Comparison of ENCODE assay signal across 2 cellular contexts in the genomic region with DNA sequence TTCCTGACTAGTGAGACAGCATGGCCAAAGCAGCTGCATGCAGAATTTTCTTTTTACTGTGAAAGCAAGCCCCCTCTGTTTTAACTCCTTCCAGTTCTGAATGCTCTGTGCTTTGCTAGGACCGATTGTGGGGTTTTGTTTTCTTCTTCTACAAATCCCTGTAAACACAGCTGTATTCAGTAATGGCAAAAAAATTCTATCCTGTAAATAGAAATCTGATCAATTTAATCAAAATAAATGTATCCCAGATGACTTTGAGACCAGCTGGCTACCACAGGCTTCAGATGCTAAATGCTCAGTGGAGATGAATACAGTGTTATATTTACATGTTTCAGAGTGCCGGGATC.
TF ChIP-seq lines count a peak whose summit lies in the region.

No MANE protein-coding gene starts in this region.

TF ChIP-seq in SK-N-SH, 30 proteins besides CTCF, POLR2A, EP300 and RAD21 (continued from another document):
- TF ChIP-seq, protein P1, sequence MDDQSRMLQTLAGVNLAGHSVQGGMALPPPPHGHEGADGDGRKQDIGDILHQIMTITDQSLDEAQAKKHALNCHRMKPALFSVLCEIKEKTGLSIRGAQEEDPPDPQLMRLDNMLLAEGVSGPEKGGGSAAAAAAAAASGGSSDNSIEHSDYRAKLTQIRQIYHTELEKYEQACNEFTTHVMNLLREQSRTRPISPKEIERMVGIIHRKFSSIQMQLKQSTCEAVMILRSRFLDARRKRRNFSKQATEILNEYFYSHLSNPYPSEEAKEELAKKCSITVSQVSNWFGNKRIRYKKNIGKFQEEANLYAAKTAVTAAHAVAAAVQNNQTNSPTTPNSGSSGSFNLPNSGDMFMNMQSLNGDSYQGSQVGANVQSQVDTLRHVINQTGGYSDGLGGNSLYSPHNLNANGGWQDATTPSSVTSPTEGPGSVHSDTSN (IDR thresholded peaks at IDR 0.05), result no peak
- no peak for TF ChIP-seq RXRA (IDR thresholded peaks at IDR 0.05; ENCODE audit: borderline replicate concordance, low read depth)
- TF ChIP-seq, protein P2, sequence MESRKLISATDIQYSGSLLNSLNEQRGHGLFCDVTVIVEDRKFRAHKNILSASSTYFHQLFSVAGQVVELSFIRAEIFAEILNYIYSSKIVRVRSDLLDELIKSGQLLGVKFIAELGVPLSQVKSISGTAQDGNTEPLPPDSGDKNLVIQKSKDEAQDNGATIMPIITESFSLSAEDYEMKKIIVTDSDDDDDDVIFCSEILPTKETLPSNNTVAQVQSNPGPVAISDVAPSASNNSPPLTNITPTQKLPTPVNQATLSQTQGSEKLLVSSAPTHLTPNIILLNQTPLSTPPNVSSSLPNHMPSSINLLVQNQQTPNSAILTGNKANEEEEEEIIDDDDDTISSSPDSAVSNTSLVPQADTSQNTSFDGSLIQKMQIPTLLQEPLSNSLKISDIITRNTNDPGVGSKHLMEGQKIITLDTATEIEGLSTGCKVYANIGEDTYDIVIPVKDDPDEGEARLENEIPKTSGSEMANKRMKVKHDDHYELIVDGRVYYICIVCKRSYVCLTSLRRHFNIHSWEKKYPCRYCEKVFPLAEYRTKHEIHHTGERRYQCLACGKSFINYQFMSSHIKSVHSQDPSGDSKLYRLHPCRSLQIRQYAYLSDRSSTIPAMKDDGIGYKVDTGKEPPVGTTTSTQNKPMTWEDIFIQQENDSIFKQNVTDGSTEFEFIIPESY (IDR thresholded peaks at IDR 0.05; ENCODE audit: borderline replicate concordance, low read depth), result no peak
- no peak for TF ChIP-seq ELF1 (IDR thresholded peaks at IDR 0.05)
- TF ChIP-seq, protein P3, sequence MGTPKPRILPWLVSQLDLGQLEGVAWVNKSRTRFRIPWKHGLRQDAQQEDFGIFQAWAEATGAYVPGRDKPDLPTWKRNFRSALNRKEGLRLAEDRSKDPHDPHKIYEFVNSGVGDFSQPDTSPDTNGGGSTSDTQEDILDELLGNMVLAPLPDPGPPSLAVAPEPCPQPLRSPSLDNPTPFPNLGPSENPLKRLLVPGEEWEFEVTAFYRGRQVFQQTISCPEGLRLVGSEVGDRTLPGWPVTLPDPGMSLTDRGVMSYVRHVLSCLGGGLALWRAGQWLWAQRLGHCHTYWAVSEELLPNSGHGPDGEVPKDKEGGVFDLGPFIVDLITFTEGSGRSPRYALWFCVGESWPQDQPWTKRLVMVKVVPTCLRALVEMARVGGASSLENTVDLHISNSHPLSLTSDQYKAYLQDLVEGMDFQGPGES (IDR thresholded peaks at IDR 0.05; ENCODE audit: low read depth, low read length), result no peak
- TF ChIP-seq TCF12 (IDR thresholded peaks at IDR 0.05), result 0 out of 2 replicates have a peak, but pooled peaks have one; percentile 14
- TF ChIP-seq MXI1 (IDR thresholded peaks at IDR 0.05; ENCODE audit: low read depth, low read length), result peak; percentile 36; the same call in 1 of the 2 replicates
- TF ChIP-seq FOXJ3 (CRISPR knock-in tag; IDR thresholded peaks at IDR 0.05), result no peak
- TF ChIP-seq FOSL2 (IDR thresholded peaks at IDR 0.05; ENCODE audit: borderline replicate concordance, low read depth), result no peak
- no peak for TF ChIP-seq MEF2A (IDR thresholded peaks at IDR 0.05; ENCODE audit: borderline replicate concordance, low read depth)

TF ChIP-seq in SK-N-SH treated with all-trans-retinoic acid at 6 μM for 48 hours, 23 proteins besides CTCF, POLR2A, EP300 and RAD21 (continued from another document):
- TF ChIP-seq, protein P4, sequence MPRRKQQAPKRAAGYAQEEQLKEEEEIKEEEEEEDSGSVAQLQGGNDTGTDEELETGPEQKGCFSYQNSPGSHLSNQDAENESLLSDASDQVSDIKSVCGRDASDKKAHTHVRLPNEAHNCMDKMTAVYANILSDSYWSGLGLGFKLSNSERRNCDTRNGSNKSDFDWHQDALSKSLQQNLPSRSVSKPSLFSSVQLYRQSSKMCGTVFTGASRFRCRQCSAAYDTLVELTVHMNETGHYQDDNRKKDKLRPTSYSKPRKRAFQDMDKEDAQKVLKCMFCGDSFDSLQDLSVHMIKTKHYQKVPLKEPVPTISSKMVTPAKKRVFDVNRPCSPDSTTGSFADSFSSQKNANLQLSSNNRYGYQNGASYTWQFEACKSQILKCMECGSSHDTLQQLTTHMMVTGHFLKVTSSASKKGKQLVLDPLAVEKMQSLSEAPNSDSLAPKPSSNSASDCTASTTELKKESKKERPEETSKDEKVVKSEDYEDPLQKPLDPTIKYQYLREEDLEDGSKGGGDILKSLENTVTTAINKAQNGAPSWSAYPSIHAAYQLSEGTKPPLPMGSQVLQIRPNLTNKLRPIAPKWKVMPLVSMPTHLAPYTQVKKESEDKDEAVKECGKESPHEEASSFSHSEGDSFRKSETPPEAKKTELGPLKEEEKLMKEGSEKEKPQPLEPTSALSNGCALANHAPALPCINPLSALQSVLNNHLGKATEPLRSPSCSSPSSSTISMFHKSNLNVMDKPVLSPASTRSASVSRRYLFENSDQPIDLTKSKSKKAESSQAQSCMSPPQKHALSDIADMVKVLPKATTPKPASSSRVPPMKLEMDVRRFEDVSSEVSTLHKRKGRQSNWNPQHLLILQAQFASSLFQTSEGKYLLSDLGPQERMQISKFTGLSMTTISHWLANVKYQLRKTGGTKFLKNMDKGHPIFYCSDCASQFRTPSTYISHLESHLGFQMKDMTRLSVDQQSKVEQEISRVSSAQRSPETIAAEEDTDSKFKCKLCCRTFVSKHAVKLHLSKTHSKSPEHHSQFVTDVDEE (CRISPR knock-in tag; IDR thresholded peaks at IDR 0.05), result no peak
- TF ChIP-seq, protein P5, sequence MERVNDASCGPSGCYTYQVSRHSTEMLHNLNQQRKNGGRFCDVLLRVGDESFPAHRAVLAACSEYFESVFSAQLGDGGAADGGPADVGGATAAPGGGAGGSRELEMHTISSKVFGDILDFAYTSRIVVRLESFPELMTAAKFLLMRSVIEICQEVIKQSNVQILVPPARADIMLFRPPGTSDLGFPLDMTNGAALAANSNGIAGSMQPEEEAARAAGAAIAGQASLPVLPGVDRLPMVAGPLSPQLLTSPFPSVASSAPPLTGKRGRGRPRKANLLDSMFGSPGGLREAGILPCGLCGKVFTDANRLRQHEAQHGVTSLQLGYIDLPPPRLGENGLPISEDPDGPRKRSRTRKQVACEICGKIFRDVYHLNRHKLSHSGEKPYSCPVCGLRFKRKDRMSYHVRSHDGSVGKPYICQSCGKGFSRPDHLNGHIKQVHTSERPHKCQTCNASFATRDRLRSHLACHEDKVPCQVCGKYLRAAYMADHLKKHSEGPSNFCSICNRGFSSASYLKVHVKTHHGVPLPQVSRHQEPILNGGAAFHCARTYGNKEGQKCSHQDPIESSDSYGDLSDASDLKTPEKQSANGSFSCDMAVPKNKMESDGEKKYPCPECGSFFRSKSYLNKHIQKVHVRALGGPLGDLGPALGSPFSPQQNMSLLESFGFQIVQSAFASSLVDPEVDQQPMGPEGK (CRISPR knock-in tag; IDR thresholded peaks at IDR 0.05; ENCODE audit: borderline replicate concordance), result no peak
